ENCODE assay signal across 8 cellular contexts in genomic region chr17:83053021-83053778, GRCh38. TPM values are rescaled to one million over a fixed set of nuclear protein-coding genes. Genes with fewer than 3 reads are reported as not detected.
DNase-seq lines count a peak whose midpoint lies in the region; ATAC-seq, FAIRE-seq and TF ChIP-seq lines count a peak whose summit lies in the region.

No MANE protein-coding gene starts in this region.

- H2AFZ ChIP-seq in HepG2 (ENCODE audit: low read length) = no peak overlapping the region
- H2AFZ ChIP-seq in GM23338 = no peak overlapping the region

- TF ChIP-seq CTCF in HFFc6 (IDR thresholded peaks at IDR 0.05) = no peak
- TF ChIP-seq CTCF in HepG2 (CRISPR knock-in tag; IDR thresholded peaks at IDR 0.05) = no peak
- TF ChIP-seq CTCF in GM23338 (conservative IDR thresholded peaks at IDR 0.05; ENCODE audit: low read depth in 2 of 2) = no peak

- WGBS in HepG2 (ENCODE audit: low lambda C conversion rate) = 46% methylated on average over 15 of the region's 16 CpGs

- 0 out of 2 replicates have a peak overlapping the region, but pooled peaks have one; percentile 12 for H3K9ac ChIP-seq in HepG2 (ENCODE audit: insufficient read depth, low read depth, low read length)

- peaks cover 3% of the 10 kb centered on the region; the same call in 1 of the 2 replicates for H3K9me3 Mint-ChIP-seq in HFFc6
- H3K9me3 Mint-ChIP-seq in activated naive CD8-positive, alpha-beta T cell treated with anti-CD3 and anti-CD28 coated beads, Interleukin-2, amount 10 ng/mL, durations not matched to agents 7 days and 5 days = peaks cover 1% of the 10 kb centered on the region
- no peaks in the 10 kb centered on the region for H3K9me3 Mint-ChIP-seq in stimulated activated naive CD8-positive, alpha-beta T cell treated with anti-CD3 and anti-CD28 coated beads, Interleukin-15, amount 100 ng/mL, for 72 hours
- no peaks in the 10 kb centered on the region; the same call in 2 of the 3 replicates for H3K9me3 Mint-ChIP-seq in GM23338

- BruUV-seq in HepG2 (replicated peaks; lab: Mats Ljungman, UMichigan) = no TSS peak

- no peak for TF ChIP-seq RAD21 in HepG2 (CRISPR knock-in tag; IDR thresholded peaks at IDR 0.05)

- H4K20me1 ChIP-seq in HepG2 (ENCODE audit: insufficient read depth, low read length) = no peaks in the 10 kb centered on the region
- H4K20me1 ChIP-seq in GM23338 (replicated peaks; ENCODE audit: insufficient read depth) = no peaks in the 10 kb centered on the region

- peaks cover 77% of the 10 kb centered on the region for H3K4me1 ChIP-seq in HepG2 (ENCODE audit: insufficient read depth, low read length)
- H3K4me1 ChIP-seq in GM23338 (ENCODE audit: insufficient read depth) = no peaks in the 10 kb centered on the region; the same call in 1 of the 2 replicates

- H3K36me3 ChIP-seq in HepG2 (replicated peaks in 1 of 2; ENCODE audit: control insufficient read depth in 1 of 2, insufficient read depth in 2 of 2, low read length in 2 of 2) (no peaks in the 10 kb centered on the region), GM23338 (ENCODE audit: insufficient read depth) (no peaks in the 10 kb centered on the region)

- ATAC-seq in activated naive CD8-positive, alpha-beta T cell treated with anti-CD3 and anti-CD28 coated beads, Interleukin-2, amount 10 ng/mL, durations not matched to agents 7 days and 5 days (ENCODE audit: low read depth) = no peak
- ATAC-seq in HepG2 (no peak), GM21737 (IDR thresholded peaks at IDR 0.05; ENCODE audit: unreplicated experiment) (no peak), HG02938 (IDR thresholded peaks at IDR 0.05; ENCODE audit: unreplicated experiment) (no peak), GM23338 (no peak)
- ATAC-seq in stimulated activated naive CD8-positive, alpha-beta T cell treated with anti-CD3 and anti-CD28 coated beads, Interleukin-15, amount 100 ng/mL, for 72 hours = no peak

- H3K27me3 ChIP-seq in HepG2 (ENCODE audit: control insufficient read depth in 1 of 2, insufficient read depth in 2 of 2, low read length in 2 of 2) = peaks cover 8 to 44% of the 10 kb centered on the region in 2 experiments; a peak in 4 of 5 replicates
- H3K27me3 ChIP-seq in GM23338 (ENCODE audit: insufficient read depth) = no peaks in the 10 kb centered on the region

- H3K27me3 Mint-ChIP-seq in HFFc6 (ENCODE audit: insufficient read depth) (peaks cover 2% of the 10 kb centered on the region; the same call in 1 of the 2 replicates), GM23338 (ENCODE audit: insufficient read depth, low read depth, poor library complexity) (peaks cover 12% of the 10 kb centered on the region)
- H3K27me3 Mint-ChIP-seq in activated naive CD8-positive, alpha-beta T cell treated with anti-CD3 and anti-CD28 coated beads, Interleukin-2, amount 10 ng/mL, durations not matched to agents 7 days and 5 days = no peaks in the 10 kb centered on the region
- no peaks in the 10 kb centered on the region for H3K27me3 Mint-ChIP-seq in stimulated activated naive CD8-positive, alpha-beta T cell treated with anti-CD3 and anti-CD28 coated beads, Interleukin-15, amount 100 ng/mL, for 72 hours

- POLR2A ChIA-PET in activated naive CD8-positive, alpha-beta T cell treated with anti-CD3 and anti-CD28 coated beads, Interleukin-2, amount 10 ng/mL, durations not matched to agents 7 days and 5 days (lab: Charles Lee) = interaction anchor here (1.2 to 1.5 kb wide), 2 partner anchors 10 to 67 kb away, joined by 4 read pairs; no protein-coding TSS in a partner anchor
- POLR2A ChIA-PET in HepG2 (lab: Yijun Ruan, JAX) = no interaction called here

- H3K27ac ChIP-seq in HepG2 (ENCODE audit: extremely low read length, insufficient read depth, low read length) (no peak overlapping the region), GM23338 (ENCODE audit: low read depth) (no peak overlapping the region)

- no peaks in the 10 kb centered on the region for H3K9me2 ChIP-seq in GM23338 (ENCODE audit: insufficient read depth)

- H3F3A ChIP-seq in GM23338 (replicated peaks; ENCODE audit: low read depth) = no peaks in the 10 kb centered on the region

- in situ Hi-C loops in HepG2 (cut with HindIII; ENCODE audit: extremely low pct_ligation_motif_present, low pct_unique_long_range_greater_than_20kb) = no loop called here

- no peak overlapping the region for H3K4me2 ChIP-seq in HepG2 (ENCODE audit: low read depth, low read length)
- no peak overlapping the region for H3K4me2 ChIP-seq in GM23338

- no peaks in the 10 kb centered on the region for H3K9me3 ChIP-seq in HepG2 (ENCODE audit: low read length)

- H3K79me2 ChIP-seq in HepG2 (ENCODE audit: insufficient read depth, low read length) (no peaks in the 10 kb centered on the region), GM23338 (replicated peaks; ENCODE audit: insufficient read depth) (no peaks in the 10 kb centered on the region)

- 0 out of 2 replicates have a peak overlapping the region, but pooled peaks have one; percentile 22 for H3K4me3 Mint-ChIP-seq in HFFc6
- H3K4me3 Mint-ChIP-seq in activated naive CD8-positive, alpha-beta T cell treated with anti-CD3 and anti-CD28 coated beads, Interleukin-2, amount 10 ng/mL, durations not matched to agents 7 days and 5 days = peak overlapping the region; percentile 79
- H3K4me3 Mint-ChIP-seq in stimulated activated naive CD8-positive, alpha-beta T cell treated with anti-CD3 and anti-CD28 coated beads, Interleukin-15, amount 100 ng/mL, for 72 hours = peak overlapping the region; percentile 69 to 70
- no peak overlapping the region for H3K4me3 Mint-ChIP-seq in GM23338

- H3K36me3 Mint-ChIP-seq in HFFc6 (ENCODE audit: low read depth) (peaks cover 4% of the 10 kb centered on the region), GM23338 (ENCODE audit: low read depth) (peaks cover 5% of the 10 kb centered on the region; the same call in 2 of the 3 replicates)
- peaks cover 2% of the 10 kb centered on the region for H3K36me3 Mint-ChIP-seq in activated naive CD8-positive, alpha-beta T cell treated with anti-CD3 and anti-CD28 coated beads, Interleukin-2, amount 10 ng/mL, durations not matched to agents 7 days and 5 days

- H3K4me3 ChIP-seq in HepG2 (replicated peaks in 1 of 3; ENCODE audit: insufficient read depth in 1 of 3, low read depth in 2 of 3, low read length in 3 of 3) (peak overlapping the region in 1 of 3 experiments; percentile 76; a peak in 1 of 6 replicates), GM23338 (no peak overlapping the region)

- FAIRE-seq in HepG2 (lab: Jason Lieb, UNC) = no peak

- H3K4me1 Mint-ChIP-seq in HFFc6 (ENCODE audit: low read depth) = peaks cover 40% of the 10 kb centered on the region
- H3K4me1 Mint-ChIP-seq in activated naive CD8-positive, alpha-beta T cell treated with anti-CD3 and anti-CD28 coated beads, Interleukin-2, amount 10 ng/mL, durations not matched to agents 7 days and 5 days = peaks cover 26% of the 10 kb centered on the region
- peaks cover 44% of the 10 kb centered on the region for H3K4me1 Mint-ChIP-seq in stimulated activated naive CD8-positive, alpha-beta T cell treated with anti-CD3 and anti-CD28 coated beads, Interleukin-15, amount 100 ng/mL, for 72 hours
- peaks cover 6% of the 10 kb centered on the region for H3K4me1 Mint-ChIP-seq in GM23338

- no peak for TF ChIP-seq EP300 in HepG2 (IDR thresholded peaks at IDR 0.05; ENCODE audit: low read depth in 2 of 2, low read length in 2 of 2)
- TF ChIP-seq EP300 in HepG2 (CRISPR knock-in tag; IDR thresholded peaks at IDR 0.05; ENCODE audit: borderline replicate concordance) = no peak

- CTCF ChIA-PET in HepG2 (lab: Yijun Ruan, JAX; ENCODE audit: low intra/inter-chr PET ratio, low total read pairs) = no interaction called here

- intact Hi-C loops in HepG2 (cut with micrococcal nuclease; ENCODE audit: unreplicated experiment) = no loop called here

- H3K27ac Mint-ChIP-seq in HFFc6 = peak overlapping the region; percentile 64
- H3K27ac Mint-ChIP-seq in activated naive CD8-positive, alpha-beta T cell treated with anti-CD3 and anti-CD28 coated beads, Interleukin-2, amount 10 ng/mL, durations not matched to agents 7 days and 5 days = peak overlapping the region; percentile 97
- peak overlapping the region in 1 of 2 donors; percentile 85 for H3K27ac Mint-ChIP-seq in stimulated activated naive CD8-positive, alpha-beta T cell treated with anti-CD3 and anti-CD28 coated beads, Interleukin-15, amount 100 ng/mL, for 72 hours
- H3K27ac Mint-ChIP-seq in GM23338 = no peak overlapping the region

- TF ChIP-seq POLR2A in HepG2 (IDR thresholded peaks at IDR 0.05; ENCODE audit: insufficient read depth in 1 of 2, low read depth in 2 of 2, low read length in 2 of 2) = no peak

- DNase-seq in HFFc6 (peak; percentile 30), HepG2 (ENCODE audit: low spot score) (no peak), GDM1 (lab: John Stamatoyannopoulos, UW) (no peak), GM23338 (ENCODE audit: low spot score) (no peak)
- peak; percentile 32 for DNase-seq in activated naive CD8-positive, alpha-beta T cell treated with anti-CD3 and anti-CD28 coated beads, Interleukin-2, amount 10 ng/mL, durations not matched to agents 7 days and 5 days
- no peak for DNase-seq in stimulated activated naive CD8-positive, alpha-beta T cell treated with anti-CD3 and anti-CD28 coated beads, Interleukin-15, amount 100 ng/mL, for 72 hours

RNA-seq across cellular contexts. Expression of gene METRNL, which starts 26.2 kb away (rescaled TPM):
- total RNA-seq in HFFc6 (2021; fragmentation: NEBNext Ultra II Directional; extraction: Animal tissue kit (Norgen Biotek cat#: 25700)) = 10 to 100 TPM; 54.4 to 96.7 (median 90.9) TPM
- 10 to 100 TPM; 11.1 to 13.2 TPM for total RNA-seq in activated naive CD8-positive, alpha-beta T cell treated with anti-CD3 and anti-CD28 coated beads, Interleukin-2, amount 10 ng/mL, durations not matched to agents 7 days and 5 days
- 0.66 and 1.2 TPM in 2 replicates for total RNA-seq in HepG2 (2016; rRNA removed; fragmentation: Illumina TruSeq; extraction: Trizol)
- 0.81 and 1.1 TPM in 2 replicates for total RNA-seq in HepG2 (2016; cell fraction: cytosol; rRNA removed; fragmentation: Illumina TruSeq; extraction: Trizol; ENCODE audit: low read depth)
- 0.56 and 1.0 TPM in 2 replicates for total RNA-seq in HepG2 (2016; cell fraction: insoluble cytoplasmic fraction; rRNA removed; fragmentation: Illumina TruSeq; extraction: Trizol)
- 1.7 and 2.2 TPM in 2 replicates for total RNA-seq in HepG2 (2016; cell fraction: membrane; rRNA removed; fragmentation: Illumina TruSeq; extraction: Trizol)
- 0.31 TPM in 1 of 2 replicates, not detected in the other for total RNA-seq in HepG2 (2016; cell fraction: nucleus; rRNA removed; fragmentation: Illumina TruSeq; extraction: Trizol)
- 0.84 and 1.4 TPM in 2 replicates for polyA plus RNA-seq in HepG2 (2011; rRNA removed)
- polyA plus RNA-seq in HepG2 (2011; cell fraction: cytosol; rRNA removed) = 2.1 and 2.5 TPM in 2 replicates
- 1.2 and 1.8 TPM in 2 replicates for polyA plus RNA-seq in HepG2 (2011; cell fraction: nucleus; rRNA removed)
- polyA plus RNA-seq in HepG2 (2012) = 0.23 and 0.79 TPM in 2 replicates
- polyA plus RNA-seq in HepG2 (2016; cell fraction: cytosol; fragmentation: Illumina TruSeq; extraction: Trizol; ENCODE audit: low read depth) = 1.1 and 1.2 TPM in 2 replicates
- polyA plus RNA-seq in HepG2 (2016; cell fraction: insoluble cytoplasmic fraction; fragmentation: Illumina TruSeq; extraction: Trizol; ENCODE audit: low read depth) = 0.69 and 0.92 TPM in 2 replicates
- 2.1 TPM in 2 replicates for polyA plus RNA-seq in HepG2 (2016; cell fraction: membrane; fragmentation: Illumina TruSeq; extraction: Trizol; ENCODE audit: low read depth)
- 1.2 and 1.3 TPM in 2 replicates for polyA plus RNA-seq in HepG2 (2016; cell fraction: nucleus; fragmentation: Illumina TruSeq; extraction: Trizol; ENCODE audit: insufficient read depth, low read depth)
- 2.5 and 12.3 TPM in 2 replicates for polyA minus RNA-seq in HepG2 (2011; rRNA and poly(A)+ RNA removed; ENCODE audit: low replicate concordance)
- 2.9 and 4.6 TPM in 2 replicates for polyA minus RNA-seq in HepG2 (2011; cell fraction: cytosol; rRNA and poly(A)+ RNA removed)
- polyA minus RNA-seq in HepG2 (2011; cell fraction: nucleus; rRNA and poly(A)+ RNA removed) = 0.87 and 1.4 TPM in 2 replicates
- 17.4 and 20.2 TPM in 2 replicates for total RNA-seq in GM23338 (2014; rRNA removed; shearing (Covaris generic))
- 12.2 and 16.1 TPM in 2 replicates for polyA plus RNA-seq in GM23338 (2016; fragmentation: Nextera tagmentation; extraction: Ambion mirVana)

Comparison
In these comparisons a context has a peak if more than half of its experiments do, and no peak if none do; other contexts are left out.
1. DNase-seq: peak in HFFc6 (single experiment) and activated naive CD8-positive, alpha-beta T cell treated with anti-CD3 and anti-CD28 coated beads, Interleukin-2, amount 10 ng/mL, durations not matched to agents 7 days and 5 days (single experiment); none in HepG2 (single experiment), stimulated activated naive CD8-positive, alpha-beta T cell treated with anti-CD3 and anti-CD28 coated beads, Interleukin-15, amount 100 ng/mL, for 72 hours (0 of 2), GDM1 (single experiment) and GM23338 (single experiment).